1 cellular context compared by ENCODE assay signal in genomic region chr14:99729991-99730875, GRCh38.
TF ChIP-seq lines count a peak whose summit lies in the region.

No MANE protein-coding gene starts in this region.

TF ChIP-seq in HepG2, 621 proteins besides CTCF, POLR2A, EP300 and RAD21 (continued from another document and continues in another):
- TF ChIP-seq ZNF746 (CRISPR knock-in tag; IDR thresholded peaks at IDR 0.05) (0 out of 2 replicates have a peak, but pooled peaks have one; percentile 16), FOXA3 (CRISPR knock-in tag; IDR thresholded peaks at IDR 0.05) (peak; percentile 73), FOXM1 (CRISPR knock-in tag; IDR thresholded peaks at IDR 0.05) (no peak), ZNF557 (CRISPR knock-in tag; IDR thresholded peaks at IDR 0.05) (no peak), KDM2A (CRISPR knock-in tag; IDR thresholded peaks at IDR 0.05; ENCODE audit: borderline replicate concordance, low read depth) (0 out of 2 replicates have a peak, but pooled peaks have one; percentile 49), XRCC5 (optimal IDR thresholded peaks at IDR 0.05; ENCODE audit: low read length) (peak; percentile 64), DPF2 (CRISPR knock-in tag; IDR thresholded peaks at IDR 0.05; ENCODE audit: borderline replicate concordance, low read depth) (peak; percentile 40; the same call in 1 of the 2 replicates), ZNF337 (CRISPR knock-in tag; IDR thresholded peaks at IDR 0.05; ENCODE audit: borderline replicate concordance, low read depth) (no peak), NCOA2 (CRISPR knock-in tag; IDR thresholded peaks at IDR 0.05) (peak; percentile 66), ZNF704 (CRISPR knock-in tag; IDR thresholded peaks at IDR 0.05; ENCODE audit: borderline replicate concordance) (no peak), TEAD3 (CRISPR knock-in tag; optimal IDR thresholded peaks at IDR 0.05; ENCODE audit: borderline replicate concordance) (peak; percentile 99), SKIL (CRISPR knock-in tag; IDR thresholded peaks at IDR 0.05; ENCODE audit: borderline replicate concordance) (peak; percentile 71; the same call in 1 of the 2 replicates), TBX2 (CRISPR knock-in tag; IDR thresholded peaks at IDR 0.05; ENCODE audit: borderline replicate concordance) (peak; percentile 72), ZNF589 (CRISPR knock-in tag; conservative IDR thresholded peaks at IDR 0.05) (no peak), KDM6A (CRISPR knock-in tag; IDR thresholded peaks at IDR 0.05; ENCODE audit: low read depth) (peak; percentile 87), SOX5 (CRISPR knock-in tag; IDR thresholded peaks at IDR 0.05; ENCODE audit: borderline replicate concordance) (peak; percentile 53; the same call in 1 of the 2 replicates), REST (IDR thresholded peaks at IDR 0.05; ENCODE audit: borderline replicate concordance in 1 of 2, low read depth in 1 of 2, low read length in 2 of 2) (0 out of 4 replicates have a peak, but pooled peaks of 1 of the 2 experiments have one; percentile 25), SALL1 (CRISPR knock-in tag; IDR thresholded peaks at IDR 0.05) (peak; percentile 75), PITX1 (CRISPR knock-in tag; IDR thresholded peaks at IDR 0.05) (peak; percentile 75; the same call in 1 of the 2 replicates), MTA1 (CRISPR knock-in tag; IDR thresholded peaks at IDR 0.05; ENCODE audit: borderline replicate concordance) (peak; percentile 71; the same call in 1 of the 2 replicates), NR2F2 (IDR thresholded peaks at IDR 0.05; ENCODE audit: borderline replicate concordance, low read depth) (peak; percentile 72; the same call in 1 of the 2 replicates), ZNF749 (CRISPR knock-in tag; IDR thresholded peaks at IDR 0.05; ENCODE audit: borderline replicate concordance) (no peak; the same call in 1 of the 2 replicates), MYC (CRISPR knock-in tag; IDR thresholded peaks at IDR 0.05; ENCODE audit: borderline replicate concordance) (peak; percentile 24; the same call in 1 of the 2 replicates), FOSL2 (CRISPR knock-in tag; IDR thresholded peaks at IDR 0.05) (peak; percentile 40; the same call in 1 of the 2 replicates), CEBPG (CRISPR knock-in tag; IDR thresholded peaks at IDR 0.05) (0 out of 2 replicates have a peak, but pooled peaks have one; percentile 11), ZNF619 (CRISPR knock-in tag; IDR thresholded peaks at IDR 0.05) (0 out of 2 replicates have a peak, but pooled peaks have one; percentile 56), ZBTB7B (CRISPR knock-in tag; IDR thresholded peaks at IDR 0.05) (peak; percentile 77), SOX6 (IDR thresholded peaks at IDR 0.05) (no peak), SOX6 (CRISPR knock-in tag; IDR thresholded peaks at IDR 0.05) (peak; percentile 72), RBFOX2 (IDR thresholded peaks at IDR 0.05; ENCODE audit: low read depth, low read length) (peak; percentile 29; the same call in 1 of the 2 replicates), NR2F1 (CRISPR knock-in tag; IDR thresholded peaks at IDR 0.05) (peak; percentile 24 to 52; a peak in 1 of 4 replicates), NFATC3 (CRISPR knock-in tag; IDR thresholded peaks at IDR 0.05) (no peak), ZNF891 (CRISPR knock-in tag; IDR thresholded peaks at IDR 0.05) (peak; percentile 100), SNAPC2 (CRISPR knock-in tag; IDR thresholded peaks at IDR 0.05) (no peak), ZNF883 (CRISPR knock-in tag; IDR thresholded peaks at IDR 0.05; ENCODE audit: not compliant biosample characterization) (no peak), ZNF431 (CRISPR knock-in tag; IDR thresholded peaks at IDR 0.05; ENCODE audit: borderline replicate concordance, low read depth) (no peak; the same call in 1 of the 2 replicates), PRDM4 (CRISPR knock-in tag; IDR thresholded peaks at IDR 0.05; ENCODE audit: borderline replicate concordance) (no peak), ARID5B (CRISPR knock-in tag; IDR thresholded peaks at IDR 0.05) (peak; percentile 69), MAX (IDR thresholded peaks at IDR 0.05) (peak; percentile 65; the same call in 1 of the 2 replicates), ZNF317 (CRISPR knock-in tag; IDR thresholded peaks at IDR 0.05) (0 out of 2 replicates have a peak, but pooled peaks have one; percentile 34), ZNF20 (CRISPR knock-in tag; IDR thresholded peaks at IDR 0.05) (no peak), ZMAT5 (CRISPR knock-in tag; IDR thresholded peaks at IDR 0.05; ENCODE audit: borderline replicate concordance, low read depth) (no peak), HNRNPH1 (optimal IDR thresholded peaks at IDR 0.05; ENCODE audit: low read depth, low read length) (no peak), EHMT2 (IDR thresholded peaks at IDR 0.05; ENCODE audit: borderline replicate concordance, low read depth, low read length) (no peak), ZZZ3 (CRISPR knock-in tag; IDR thresholded peaks at IDR 0.05; ENCODE audit: borderline replicate concordance) (no peak), ZBTB20 (CRISPR knock-in tag; IDR thresholded peaks at IDR 0.05; ENCODE audit: borderline replicate concordance, low read depth) (no peak), CREM (IDR thresholded peaks at IDR 0.05) (peak; percentile 27; the same call in 1 of the 2 replicates), CREM (CRISPR knock-in tag; IDR thresholded peaks at IDR 0.05) (no peak), ZFYVE20 (CRISPR knock-in tag; IDR thresholded peaks at IDR 0.05; ENCODE audit: borderline replicate concordance, low read depth) (no peak), REPIN1 (CRISPR knock-in tag; IDR thresholded peaks at IDR 0.05; ENCODE audit: borderline replicate concordance, low read depth) (peak; percentile 32; the same call in 1 of the 2 replicates), STAG1 (CRISPR knock-in tag; IDR thresholded peaks at IDR 0.05) (peak; percentile 79), ZNF691 (CRISPR knock-in tag; IDR thresholded peaks at IDR 0.05; ENCODE audit: borderline replicate concordance, low read depth) (0 out of 2 replicates have a peak, but pooled peaks have one; percentile 44), SRY (CRISPR knock-in tag; IDR thresholded peaks at IDR 0.05) (0 out of 2 replicates have a peak, but pooled peaks have one; percentile 29), NFYB (CRISPR knock-in tag; IDR thresholded peaks at IDR 0.05) (peak; percentile 54; the same call in 1 of the 2 replicates), WIZ (CRISPR knock-in tag; IDR thresholded peaks at IDR 0.05) (no peak)
